In the genomic region with DNA sequence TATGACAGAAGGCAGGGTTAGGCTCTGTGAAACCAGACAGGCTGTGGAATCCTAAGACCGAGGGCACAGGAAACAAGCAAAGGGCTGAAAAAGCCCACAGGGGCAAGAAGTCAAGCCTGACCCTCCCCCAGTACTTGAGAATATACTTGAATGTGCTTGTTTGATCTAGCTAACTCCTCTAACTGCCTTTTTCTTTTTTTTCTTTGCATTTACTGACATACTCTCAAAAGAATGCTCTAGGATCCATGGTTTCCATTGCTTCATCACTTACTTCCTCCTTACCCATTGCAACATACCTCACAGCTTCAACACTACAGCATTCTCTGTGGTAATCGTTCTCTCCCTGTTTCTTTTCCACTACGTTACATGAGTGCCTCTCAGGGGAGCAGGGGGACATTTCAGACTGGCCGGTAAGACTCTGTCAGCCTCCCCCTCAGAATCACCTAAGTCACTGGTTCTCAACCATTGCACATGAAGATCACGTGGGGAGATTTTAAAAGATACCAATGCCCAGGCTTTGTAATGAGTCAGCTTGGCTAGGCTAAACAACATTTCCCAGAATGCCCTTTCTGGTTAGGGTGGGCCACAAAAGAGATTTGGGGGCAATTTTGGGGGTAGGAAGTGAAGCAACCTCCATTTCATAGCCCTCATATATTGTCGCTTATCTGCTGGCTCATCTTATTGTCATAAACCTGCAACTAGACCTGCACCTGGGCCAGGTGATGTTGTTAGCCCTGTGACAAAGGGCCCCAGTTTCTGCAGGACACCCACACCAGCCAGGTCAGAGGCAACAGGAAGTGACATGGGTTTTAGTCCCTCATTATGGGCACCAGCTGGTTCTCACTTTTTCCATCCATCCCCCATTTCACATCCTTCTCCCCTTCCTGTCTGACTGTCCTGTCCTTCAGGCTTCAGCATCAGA, we compare ENCODE assay signal across 8 cellular contexts. TPM values are rescaled to one million over a fixed set of nuclear protein-coding genes. Genes with fewer than 3 reads are reported as not detected.
A peak's percentile ranks its signal among the peaks of the same experiment; 100 is the strongest.
DNase-seq lines count a peak whose midpoint lies in the region; ATAC-seq, FAIRE-seq and TF ChIP-seq lines count a peak whose summit lies in the region.

No MANE protein-coding gene starts in this region.

- no peaks in the 10 kb centered on the region for H3K27me3 ChIP-seq in small intestine (ENCODE audit: control insufficient read depth in 2 of 2, insufficient read depth in 2 of 2, low read length in 2 of 2)

- H3K9me3 ChIP-seq in small intestine (ENCODE audit: control insufficient read depth, low read depth): no peaks in the 10 kb centered on the region

- no peak for FAIRE-seq in small intestine (lab: Jason Lieb, UNC)

- TF ChIP-seq CTCF in AG10803 (conservative IDR thresholded peaks at IDR 0.05; ENCODE audit: low read length): no peak

- WGBS in small intestine, 3 donors: 61 to 85% (median 65%) methylated on average over 6 of the region's 6 CpGs

- ATAC-seq in GM18907 (IDR thresholded peaks at IDR 0.05; ENCODE audit: unreplicated experiment): peak; percentile 49

- H3K4me1 ChIP-seq in small intestine (ENCODE audit: control insufficient read depth in 2 of 2, insufficient read depth in 1 of 2, low read depth in 1 of 2, low read length in 1 of 2): peaks cover 0 to 5% of the 10 kb centered on the region in 2 donors

- no peak overlapping the region for H3K4me3 ChIP-seq in AG10803 (ENCODE audit: low read length)
- no peak overlapping the region for H3K4me3 ChIP-seq in small intestine (ENCODE audit: low read depth in 1 of 2, low read length in 2 of 2)

- H3K36me3 ChIP-seq in small intestine (ENCODE audit: control insufficient read depth in 2 of 2, insufficient read depth in 2 of 2, low read length in 2 of 2): peaks cover 0 to 4% of the 10 kb centered on the region in 2 donors

- peak; percentile 96 for DNase-seq in AG10803 (ENCODE audit: low read depth)
- peak; percentile 14 for DNase-seq in HT-29 (ENCODE audit: low spot score)
- DNase-seq in activated CD4-positive, alpha-beta T cell treated with anti-CD3 and anti-CD28 coated beads, Interleukin-2, amount 50 U/mL, for 48 hours: peak; percentile 32 to 41
- DNase-seq in fibroblast of the conjunctiva (ENCODE audit: low read depth): peak; percentile 95
- DNase-seq in small intestine: peak; percentile 9
- DNase-seq in substantia nigra (lab: John Stamatoyannopoulos, UW): no peak
- no peak for DNase-seq in NCI-H345 treated with DMSO at 0.1 percent for 48 hours (lab: John Stamatoyannopoulos, UW; ENCODE audit: unreplicated experiment)

- H3K27ac ChIP-seq in small intestine (ENCODE audit: low read depth in 1 of 2, low read length in 1 of 2) (peak overlapping the region; percentile 39 to 65), substantia nigra (ENCODE audit: low read depth, low read length, poor library complexity, severe bottlenecking) (no peak overlapping the region)

RNA-seq across cellular contexts. Expression of gene RSL24D1, which starts 24.6 kb away (rescaled TPM):
- total RNA-seq in HT-29 (2014; rRNA removed; shearing (Covaris generic)): 38.6 and 52.6 TPM in 2 replicates
- 10 to 100 TPM; 42.7 to 79.1 (median 77.5) TPM for polyA plus RNA-seq in small intestine

Comparison
In these comparisons a context has a peak if more than half of its experiments do, and no peak if none do; other contexts are left out.
1. DNase-seq: peak in AG10803 (single experiment), HT-29 (single experiment), activated CD4-positive, alpha-beta T cell treated with anti-CD3 and anti-CD28 coated beads, Interleukin-2, amount 50 U/mL, for 48 hours (2 of 2), fibroblast of the conjunctiva (single experiment) and small intestine (single experiment); none in substantia nigra (0 of 49) and NCI-H345 treated with DMSO at 0.1 percent for 48 hours (single experiment).